Comparison of ENCODE assay signal across 19 cellular contexts in genomic region chr17:18004345-18004744, GRCh38. TPM values are rescaled to one million over a fixed set of nuclear protein-coding genes. Genes with fewer than 3 reads are reported as not detected.
DNase-seq lines count a peak whose midpoint lies in the region.
"Had no signal": no experiment of that assay in that cellular context is flagged by ENCODE, and none has a peak within 500 bp of the region (broad histone marks: within the 10 kb centered on the region; RNA-seq: fewer than 3 reads in every experiment).

No MANE protein-coding gene starts in this region.

- H3K27ac Mint-ChIP-seq in immature natural killer cell = no peak overlapping the region
- H3K27ac Mint-ChIP-seq: activated B cell treated with CpG ODN at 0.5 μM for 24 hours; activated CD8-positive, alpha-beta T cell treated with anti-CD3 and anti-CD28 coated beads, Interleukin-2, amount 10 ng/mL, durations not matched to agents 7 days and 5 days; activated naive CD4-positive, alpha-beta T cell treated with anti-CD3 and anti-CD28 coated beads for 36 hours; activated T-cell treated with anti-CD3 and anti-CD28 coated beads, Interleukin-2, amount 50 U/mL, for 24 hours had no signal

- H3K4me3 Mint-ChIP-seq in immature natural killer cell = no peak overlapping the region
- H3K4me3 Mint-ChIP-seq: activated B cell treated with CpG ODN at 0.5 μM for 24 hours; activated CD8-positive, alpha-beta T cell treated with anti-CD3 and anti-CD28 coated beads, Interleukin-2, amount 10 ng/mL, durations not matched to agents 7 days and 5 days; activated naive CD4-positive, alpha-beta T cell treated with anti-CD3 and anti-CD28 coated beads for 36 hours; activated T-cell treated with anti-CD3 and anti-CD28 coated beads, Interleukin-2, amount 50 U/mL, for 24 hours had no signal

- H3K27me3 Mint-ChIP-seq in immature natural killer cell (ENCODE audit: low read depth in 3 of 3) = peaks cover 0 to 2% (median 0%) of the 10 kb centered on the region in 3 donors
- H3K27me3 Mint-ChIP-seq: activated B cell treated with CpG ODN at 0.5 μM for 24 hours; activated T-cell treated with anti-CD3 and anti-CD28 coated beads, Interleukin-2, amount 50 U/mL, for 24 hours had no signal

- H3K36me3 Mint-ChIP-seq in immature natural killer cell = peaks cover 3 to 14% (median 4%) of the 10 kb centered on the region in 3 donors

- no peaks in the 10 kb centered on the region for H3K4me1 Mint-ChIP-seq in immature natural killer cell

- no peaks in the 10 kb centered on the region for H3K9me3 Mint-ChIP-seq in immature natural killer cell
- H3K9me3 Mint-ChIP-seq: activated B cell treated with CpG ODN at 0.5 μM for 24 hours; activated naive CD4-positive, alpha-beta T cell treated with anti-CD3 and anti-CD28 coated beads for 36 hours; activated T-cell treated with anti-CD3 and anti-CD28 coated beads, Interleukin-2, amount 50 U/mL, for 24 hours had no signal

- DNase-seq in DMS 273 (lab: John Stamatoyannopoulos, UW; ENCODE audit: unreplicated experiment) (peak; percentile 74), DMS 273 treated with DMSO at 0.1 percent for 48 hours (lab: John Stamatoyannopoulos, UW) (no peak), NCI-H187 (lab: John Stamatoyannopoulos, UW) (peak; percentile 16 to 36), NCI-H524 treated with DMSO at 0.1 percent for 48 hours (lab: John Stamatoyannopoulos, UW) (peak; percentile 24), myocyte (ENCODE audit: low read depth) (peak; percentile 77), HPDE6-E6E7 (ENCODE audit: extremely low spot score) (no peak), iPS-NIHi11 (ENCODE audit: low spot score) (no peak), immature natural killer cell (no peak)
- DNase-seq: activated B cell treated with CpG ODN at 0.5 μM for 24 hours; activated CD8-positive, alpha-beta T cell treated with anti-CD3 and anti-CD28 coated beads, Interleukin-2, amount 10 ng/mL, durations not matched to agents 7 days and 5 days; activated naive CD4-positive, alpha-beta T cell treated with anti-CD3 and anti-CD28 coated beads for 36 hours; activated T-cell treated with anti-CD3 and anti-CD28 coated beads, Interleukin-2, amount 50 U/mL, for 24 hours; effector CD8-positive, alpha-beta T cell; NCI-H446 treated with DMSO at 0.1 percent for 48 hours; nucleus accumbens; OCI-M1; stimulated activated CD4-positive, alpha-beta T cell treated with anti-CD3 and anti-CD28 coated beads, Interleukin-12 subunit alpha, Interleukin-12 subunit beta, amount 100 ng/mL, for 4 hours; substantia nigra; T-helper 2 cell had no signal

RNA-seq across cellular contexts. Expression of gene DRC3, which starts 31.7 kb away (rescaled TPM):
- 1.0 and 1.6 TPM in 2 replicates for total RNA-seq in myocyte
- 5.2 TPM for polyA plus RNA-seq in myocyte (2012)
- 1 to 10 TPM in 1 of 3 donors, under 1 TPM in 1, not detected in 1; 0.52 to 2.1 TPM for polyA plus RNA-seq in immature natural killer cell
- total RNA-seq: activated B cell treated with CpG ODN at 0.5 μM for 24 hours had no signal

RNA-seq across cellular contexts. Expression of gene TOM1L2, which starts 32.1 kb away (rescaled TPM):
- 100 and 178 TPM in 2 replicates for total RNA-seq in myocyte
- 104 TPM for polyA plus RNA-seq in myocyte (2012)
- 1 to 10 TPM; 1.9 to 6.1 (median 4.2) TPM for polyA plus RNA-seq in immature natural killer cell

RNA-seq across cellular contexts. Expression of gene ATPAF2, which starts 34.6 kb away (rescaled TPM):
- 21.8 and 29.9 TPM in 2 replicates for total RNA-seq in myocyte
- polyA plus RNA-seq in myocyte (2012) = 29.2 TPM
- polyA plus RNA-seq in immature natural killer cell = 10 to 100 TPM; 14.6 to 24.9 (median 21.3) TPM

RNA-seq across cellular contexts. Expression of gene GID4, which starts 34.9 kb away (rescaled TPM):
- total RNA-seq in myocyte = 13.2 and 13.9 TPM in 2 replicates
- polyA plus RNA-seq in myocyte (2012) = 9.4 TPM
- polyA plus RNA-seq in immature natural killer cell = 1 to 10 TPM; 4.3 to 7.4 (median 5.0) TPM

Comparison
In these comparisons a context has a peak if more than half of its experiments do, and no peak if none do; other contexts are left out.
1. DNase-seq: peak in DMS 273 (single experiment), NCI-H187 (2 of 2), NCI-H524 treated with DMSO at 0.1 percent for 48 hours (single experiment) and myocyte (single experiment); none in DMS 273 treated with DMSO at 0.1 percent for 48 hours (single experiment), HPDE6-E6E7 (single experiment), iPS-NIHi11 (single experiment) and immature natural killer cell (0 of 3).